In the genomic region with DNA sequence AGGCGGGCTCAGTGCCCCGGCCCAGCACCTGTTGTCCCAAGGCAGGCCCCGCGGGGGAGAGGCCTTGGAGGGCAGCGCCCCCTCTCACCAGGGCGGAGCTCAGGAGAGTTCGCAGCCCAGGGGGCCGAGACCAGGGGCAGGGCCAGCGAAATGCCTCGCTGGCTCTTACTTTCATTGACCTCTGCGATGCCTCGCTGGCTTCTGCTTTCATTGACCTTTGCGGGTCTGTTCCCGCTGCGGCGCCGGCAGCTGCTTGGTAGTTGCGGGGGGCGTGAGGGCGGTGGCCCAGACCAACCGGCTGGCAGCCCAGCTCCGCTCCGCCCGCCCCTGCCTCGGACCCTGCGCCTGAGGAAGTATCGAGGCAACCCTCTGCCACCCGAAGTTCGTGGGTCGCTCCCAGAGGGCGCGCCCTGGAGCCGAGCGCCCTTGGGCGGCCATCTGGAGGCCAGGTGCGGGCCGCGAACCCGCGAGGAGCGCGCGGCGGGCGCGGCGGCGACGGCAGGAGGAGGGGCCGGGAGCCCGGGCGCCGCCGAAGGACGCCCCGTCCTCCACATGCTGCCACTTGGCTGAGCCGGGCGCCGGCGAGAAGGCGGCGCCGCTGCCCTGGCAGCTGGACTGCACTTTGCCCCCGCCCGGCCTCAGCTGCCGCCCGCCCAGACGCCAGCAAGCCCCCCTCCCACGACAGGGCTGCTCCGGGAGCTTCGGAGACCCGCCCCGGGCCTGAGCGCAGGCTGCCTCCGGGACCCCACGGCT, we compare ENCODE assay signal across 8 cellular contexts.
DNase-seq lines count a peak whose midpoint lies in the region; ATAC-seq and TF ChIP-seq lines count a peak whose summit lies in the region.

No MANE protein-coding gene starts in this region.

- TF ChIP-seq CTCF in BJ (IDR thresholded peaks at IDR 0.05; ENCODE audit: insufficient read depth, low read depth, low read length) = peak; percentile 52

- DNase-seq in BJ (ENCODE audit: low read depth) = no peak
- DNase-seq in NCI-H2227 (lab: John Stamatoyannopoulos, UW; ENCODE audit: unreplicated experiment) = peak; percentile 76
- DNase-seq in activated naive CD8-positive, alpha-beta T cell treated with anti-CD3 and anti-CD28 coated beads, Interleukin-2, amount 50 U/mL, for 24 hours = peak; percentile 32
- DNase-seq in hepatic stellate cell (ENCODE audit: low spot score) = peak; percentile 27
- DNase-seq in posterior vena cava (ENCODE audit: low spot score) = peak; percentile 82
- DNase-seq in T1000 (lab: John Stamatoyannopoulos, UW) = no peak

- peaks cover 22% of the 10 kb centered on the region for H3K27me3 Mint-ChIP-seq in activated naive CD8-positive, alpha-beta T cell treated with anti-CD3 and anti-CD28 coated beads, Interleukin-2, amount 50 U/mL, for 24 hours

- CTCF ChIA-PET in BJ (lab: Yijun Ruan, JAX) = interaction anchor here (0.7 to 1.1 kb wide), 3 partner anchors 10 to 187 kb away, joined by 3 to 4 read pairs (median 3); no protein-coding TSS in a partner anchor

- no peaks in the 10 kb centered on the region; the same call in 1 of the 2 replicates for H3K27me3 ChIP-seq in BJ (ENCODE audit: control insufficient read depth, insufficient read depth, low read length)

- ATAC-seq in GM18517 (IDR thresholded peaks at IDR 0.05; ENCODE audit: unreplicated experiment) (peak; percentile 76), HG02884 (IDR thresholded peaks at IDR 0.05; ENCODE audit: unreplicated experiment) (peak; percentile 69)
- ATAC-seq in activated naive CD8-positive, alpha-beta T cell treated with anti-CD3 and anti-CD28 coated beads, Interleukin-2, amount 50 U/mL, for 24 hours = peak; percentile 81

- H3K4me3 Mint-ChIP-seq in activated naive CD8-positive, alpha-beta T cell treated with anti-CD3 and anti-CD28 coated beads, Interleukin-2, amount 50 U/mL, for 24 hours = no peak overlapping the region

- no peaks in the 10 kb centered on the region for H3K36me3 Mint-ChIP-seq in activated naive CD8-positive, alpha-beta T cell treated with anti-CD3 and anti-CD28 coated beads, Interleukin-2, amount 50 U/mL, for 24 hours (ENCODE audit: low read depth)

- intact Hi-C loops in posterior vena cava (cut with DNase I) = no loop called here

- H3K4me1 Mint-ChIP-seq in activated naive CD8-positive, alpha-beta T cell treated with anti-CD3 and anti-CD28 coated beads, Interleukin-2, amount 50 U/mL, for 24 hours = peaks cover 9% of the 10 kb centered on the region

- no peaks in the 10 kb centered on the region for H3K36me3 ChIP-seq in BJ (ENCODE audit: control insufficient read depth, insufficient read depth, low read length)

- peak overlapping the region; percentile 56 for H3K4me3 ChIP-seq in BJ (ENCODE audit: low read depth, low read length)

- H3K27ac Mint-ChIP-seq in activated naive CD8-positive, alpha-beta T cell treated with anti-CD3 and anti-CD28 coated beads, Interleukin-2, amount 50 U/mL, for 24 hours = no peak overlapping the region

- POLR2A ChIA-PET in BJ (lab: Charles Lee) = interaction anchor here (0.6 kb wide), 1 partner anchor 137 kb away, joined by 4 read pairs; no protein-coding TSS in a partner anchor

- no peaks in the 10 kb centered on the region for H3K9me3 Mint-ChIP-seq in activated naive CD8-positive, alpha-beta T cell treated with anti-CD3 and anti-CD28 coated beads, Interleukin-2, amount 50 U/mL, for 24 hours

Comparison
In these comparisons a context has a peak if more than half of its experiments do, and no peak if none do; other contexts are left out.
1. DNase-seq: peak in NCI-H2227 (single experiment), activated naive CD8-positive, alpha-beta T cell treated with anti-CD3 and anti-CD28 coated beads, Interleukin-2, amount 50 U/mL, for 24 hours (single experiment), hepatic stellate cell (single experiment) and posterior vena cava (single experiment); none in BJ (single experiment) and T1000 (single experiment).
2. Peak in every context shown above with its lines, with median percentiles within 50 percentile points of each other: ATAC-seq.